32 cellular contexts compared by ENCODE assay signal in genomic region chr2:96121414-96121813, GRCh38. TPM values are rescaled to one million over a fixed set of nuclear protein-coding genes. Genes with fewer than 3 reads are reported as not detected.
"Had no signal": no experiment of that assay in that cellular context is flagged by ENCODE, and none has a peak within 500 bp of the region (broad histone marks: within the 10 kb centered on the region; RNA-seq: fewer than 3 reads in every experiment).

No MANE protein-coding gene starts in this region.

- H3K9me3 ChIP-seq: adrenal gland, body of pancreas, colonic mucosa, esophagus squamous epithelium, gastroesophageal sphincter had no signal

- ATAC-seq: activated CD8-positive, alpha-beta memory T cell treated with anti-CD3 and anti-CD28 coated beads, Interleukin-2, amount 10 ng/mL, durations not matched to agents 7 days and 5 days; activated CD8-positive, alpha-beta T cell treated with anti-CD3 and anti-CD28 coated beads, Interleukin-2, amount 10 ng/mL, durations not matched to agents 7 days and 5 days; activated naive CD8-positive, alpha-beta T cell treated with anti-CD3 and anti-CD28 coated beads, Interleukin-2, amount 50 U/mL, for 24 hours; body of pancreas; gastroesophageal sphincter had no signal

- H3K36me3 ChIP-seq: adrenal gland, colonic mucosa, esophagus squamous epithelium, gastroesophageal sphincter had no signal

- FAIRE-seq: endometrium, endothelial cell of umbilical vein had no signal

- DNase-seq: activated CD4-positive, alpha-beta T cell treated with anti-CD3 and anti-CD28 coated beads for 1 hour; activated CD4-positive, alpha-beta T cell treated with anti-CD3 and anti-CD28 coated beads for 4 hours; activated CD4-positive, alpha-beta T cell treated with anti-CD3 and anti-CD28 coated beads, Interleukin-2, amount 10 ng/mL, durations not matched to agents 7 days and 5 days; activated CD4-positive, alpha-beta T cell treated with anti-CD3 and anti-CD28 coated beads, Interleukin-2, amount 50 U/mL, for 4 hours; activated CD8-positive, alpha-beta memory T cell treated with anti-CD3 and anti-CD28 coated beads, Interleukin-2, amount 10 ng/mL, durations not matched to agents 7 days and 5 days; activated CD8-positive, alpha-beta memory T cell treated with anti-CD3 and anti-CD28 coated beads, Interleukin-2, amount 50 U/mL, for 4 hours; activated CD8-positive, alpha-beta T cell treated with anti-CD3 and anti-CD28 coated beads, Interleukin-2, amount 10 ng/mL, durations not matched to agents 7 days and 5 days; activated effector memory CD4-positive, alpha-beta T cell treated with anti-CD3 and anti-CD28 coated beads, Interleukin-2, amount 50 U/mL, for 16 hours; activated naive CD4-positive, alpha-beta T cell treated with anti-CD3 and anti-CD28 coated beads for 36 hours; activated naive CD8-positive, alpha-beta T cell treated with anti-CD3 and anti-CD28 coated beads for 36 hours; activated naive CD8-positive, alpha-beta T cell treated with anti-CD3 and anti-CD28 coated beads, Interleukin-2, amount 50 U/mL, for 24 hours; activated T-cell treated with anti-CD3 and anti-CD28 coated beads, Interleukin-2, amount 50 U/mL, for 1 hour; activated T-cell treated with anti-CD3 and anti-CD28 coated beads, Interleukin-2, amount 50 U/mL, for 48 hours; adrenal gland; amygdala; aorta; body of pancreas; caudate nucleus; cerebellar nuclear complex; colonic mucosa; effector CD8-positive, alpha-beta T cell; esophagus squamous epithelium; foreskin melanocyte; T-helper 2 cell had no signal

- H3K27ac Mint-ChIP-seq: activated CD4-positive, alpha-beta T cell treated with anti-CD3 and anti-CD28 coated beads, Interleukin-2, amount 10 ng/mL, durations not matched to agents 7 days and 5 days; activated CD8-positive, alpha-beta memory T cell treated with anti-CD3 and anti-CD28 coated beads, Interleukin-2, amount 10 ng/mL, durations not matched to agents 7 days and 5 days; activated naive CD4-positive, alpha-beta T cell treated with anti-CD3 and anti-CD28 coated beads for 36 hours; activated naive CD4-positive, alpha-beta T cell treated with anti-CD3 and anti-CD28 coated beads, Interleukin-2, amount 50 U/mL, for 24 hours; activated naive CD8-positive, alpha-beta T cell treated with anti-CD3 and anti-CD28 coated beads, Interleukin-2, amount 50 U/mL, for 24 hours; activated T-helper 1 cell treated with anti-CD3 and anti-CD28 coated beads, Interleukin-12 subunit alpha, Interleukin-12 subunit beta, Interleukin-2, Interleukin-4 antibody, amounts not matched to agents 30 ng/mL and 10 ng/mL and 1 ng/mL, durations not matched to agents 14 hours and 24 hours and 36 hours; activated T-helper 2 cell treated with anti-CD3 and anti-CD28 coated beads, Interferon-gamma antibody, Interleukin-2, Interleukin-4, amounts not matched to agents 10 μg/mL and 5 μg/mL and 100 μg/mL, durations not matched to agents 14 hours and 24 hours and 36 hours had no signal

- H3K9me3 Mint-ChIP-seq: activated CD4-positive, alpha-beta T cell treated with anti-CD3 and anti-CD28 coated beads, Interleukin-2, amount 10 ng/mL, durations not matched to agents 7 days and 5 days; activated naive CD4-positive, alpha-beta T cell treated with anti-CD3 and anti-CD28 coated beads for 36 hours; activated naive CD4-positive, alpha-beta T cell treated with anti-CD3 and anti-CD28 coated beads, Interleukin-2, amount 50 U/mL, for 24 hours; activated naive CD8-positive, alpha-beta T cell treated with anti-CD3 and anti-CD28 coated beads for 36 hours; activated naive CD8-positive, alpha-beta T cell treated with anti-CD3 and anti-CD28 coated beads, Interleukin-2, amount 50 U/mL, for 24 hours; activated T-helper 1 cell treated with anti-CD3 and anti-CD28 coated beads, Interleukin-12 subunit alpha, Interleukin-12 subunit beta, Interleukin-2, Interleukin-4 antibody, amounts not matched to agents 30 ng/mL and 10 ng/mL and 1 ng/mL, durations not matched to agents 14 hours and 24 hours and 36 hours; activated T-helper 2 cell treated with anti-CD3 and anti-CD28 coated beads, Interferon-gamma antibody, Interleukin-2, Interleukin-4, amounts not matched to agents 10 μg/mL and 5 μg/mL and 100 μg/mL, durations not matched to agents 14 hours and 24 hours and 36 hours had no signal

- H3K36me3 Mint-ChIP-seq: activated CD8-positive, alpha-beta memory T cell treated with anti-CD3 and anti-CD28 coated beads, Interleukin-2, amount 10 ng/mL, durations not matched to agents 7 days and 5 days had no signal

- H3K4me3 ChIP-seq: adrenal gland, body of pancreas, colonic mucosa, esophagus squamous epithelium, gastroesophageal sphincter had no signal

- H3K4me3 Mint-ChIP-seq: activated CD4-positive, alpha-beta T cell treated with anti-CD3 and anti-CD28 coated beads, Interleukin-2, amount 10 ng/mL, durations not matched to agents 7 days and 5 days; activated CD8-positive, alpha-beta memory T cell treated with anti-CD3 and anti-CD28 coated beads, Interleukin-2, amount 10 ng/mL, durations not matched to agents 7 days and 5 days; activated CD8-positive, alpha-beta T cell treated with anti-CD3 and anti-CD28 coated beads, Interleukin-2, amount 10 ng/mL, durations not matched to agents 7 days and 5 days; activated naive CD4-positive, alpha-beta T cell treated with anti-CD3 and anti-CD28 coated beads for 36 hours; activated naive CD4-positive, alpha-beta T cell treated with anti-CD3 and anti-CD28 coated beads, Interleukin-2, amount 50 U/mL, for 24 hours; activated naive CD8-positive, alpha-beta T cell treated with anti-CD3 and anti-CD28 coated beads for 36 hours; activated naive CD8-positive, alpha-beta T cell treated with anti-CD3 and anti-CD28 coated beads, Interleukin-2, amount 50 U/mL, for 24 hours; activated T-helper 1 cell treated with anti-CD3 and anti-CD28 coated beads, Interleukin-12 subunit alpha, Interleukin-12 subunit beta, Interleukin-2, Interleukin-4 antibody, amounts not matched to agents 30 ng/mL and 10 ng/mL and 1 ng/mL, durations not matched to agents 14 hours and 24 hours and 36 hours had no signal

- H3K27ac ChIP-seq: adrenal gland, body of pancreas, colonic mucosa, epithelial cell of prostate, esophagus squamous epithelium, gastroesophageal sphincter had no signal

- H3K27me3 ChIP-seq: body of pancreas, colonic mucosa had no signal

RNA-seq across cellular contexts. Expression of gene ADRA2B, which starts 5.0 kb away (rescaled TPM):
- polyA plus RNA-seq: endothelial cell of umbilical vein had no signal

RNA-seq across cellular contexts. Expression of gene ASTL, which starts 16.9 kb away (rescaled TPM):
- polyA plus RNA-seq: adrenal gland, aorta, endothelial cell of umbilical vein, fibroblast of lung had no signal
